In the genomic region with DNA sequence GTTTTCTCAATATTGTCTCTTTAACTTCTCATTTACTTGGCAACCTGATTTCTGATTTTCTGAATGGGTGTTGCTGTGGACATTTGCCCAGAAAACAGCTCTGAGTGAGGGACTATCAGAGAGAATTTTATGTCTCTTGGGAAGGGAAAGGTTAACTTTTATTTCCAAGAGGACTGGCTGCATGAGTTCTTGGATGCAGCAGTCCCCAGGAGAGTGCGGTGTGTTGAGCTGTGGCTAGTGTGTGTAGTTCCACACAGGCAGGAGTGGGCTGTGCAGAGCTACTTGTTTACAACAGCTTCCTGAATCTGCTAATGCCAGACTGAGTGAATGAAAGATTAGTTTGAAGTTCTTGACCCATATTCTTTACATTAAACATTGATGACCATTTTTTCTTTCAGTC, we compare ENCODE assay signal across 1 cellular context.
TF ChIP-seq lines count a peak whose summit lies in the region.

No MANE protein-coding gene starts in this region.

TF ChIP-seq in GM12878, 131 proteins besides CTCF, POLR2A, EP300 and RAD21 (continued from another document):
- TF ChIP-seq, protein P1, sequence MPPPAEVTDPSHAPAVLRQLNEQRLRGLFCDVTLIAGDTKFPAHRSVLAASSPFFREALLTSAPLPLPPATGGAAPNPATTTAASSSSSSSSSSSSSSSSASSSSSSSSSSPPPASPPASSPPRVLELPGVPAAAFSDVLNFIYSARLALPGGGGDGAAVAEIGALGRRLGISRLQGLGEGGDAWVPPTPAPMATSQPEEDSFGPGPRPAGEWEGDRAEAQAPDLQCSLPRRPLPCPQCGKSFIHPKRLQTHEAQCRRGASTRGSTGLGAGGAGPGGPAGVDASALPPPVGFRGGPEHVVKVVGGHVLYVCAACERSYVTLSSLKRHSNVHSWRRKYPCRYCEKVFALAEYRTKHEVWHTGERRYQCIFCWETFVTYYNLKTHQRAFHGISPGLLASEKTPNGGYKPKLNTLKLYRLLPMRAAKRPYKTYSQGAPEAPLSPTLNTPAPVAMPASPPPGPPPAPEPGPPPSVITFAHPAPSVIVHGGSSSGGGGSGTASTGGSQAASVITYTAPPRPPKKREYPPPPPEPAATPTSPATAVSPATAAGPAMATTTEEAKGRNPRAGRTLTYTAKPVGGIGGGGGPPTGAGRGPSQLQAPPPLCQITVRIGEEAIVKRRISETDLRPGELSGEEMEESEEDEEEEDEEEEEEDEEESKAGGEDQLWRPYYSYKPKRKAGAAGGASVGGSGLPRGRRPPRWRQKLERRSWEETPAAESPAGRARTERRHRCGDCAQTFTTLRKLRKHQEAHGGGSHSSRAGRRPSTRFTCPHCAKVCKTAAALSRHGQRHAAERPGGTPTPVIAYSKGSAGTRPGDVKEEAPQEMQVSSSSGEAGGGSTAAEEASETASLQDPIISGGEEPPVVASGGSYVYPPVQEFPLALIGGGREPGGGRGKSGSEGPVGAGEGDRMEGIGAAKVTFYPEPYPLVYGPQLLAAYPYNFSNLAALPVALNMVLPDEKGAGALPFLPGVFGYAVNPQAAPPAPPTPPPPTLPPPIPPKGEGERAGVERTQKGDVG (CRISPR knock-in tag; IDR thresholded peaks at IDR 0.05) = no peak
- TF ChIP-seq ATF7 (IDR thresholded peaks at IDR 0.05; ENCODE audit: low read depth) (no peak), POLR2AphosphoS5 (IDR thresholded peaks at IDR 0.05; ENCODE audit: low read length) (no peak)
